17 cellular contexts compared by ENCODE assay signal in genomic region chr2:212021947-212022346, GRCh38.
DNase-seq lines count a peak whose midpoint lies in the region; ATAC-seq, FAIRE-seq and TF ChIP-seq lines count a peak whose summit lies in the region.
"Had no signal": no experiment of that assay in that cellular context is flagged by ENCODE, and none has a peak within 500 bp of the region (broad histone marks: within the 10 kb centered on the region; RNA-seq: fewer than 3 reads in every experiment).

No MANE protein-coding gene starts in this region.

- H2BK12ac ChIP-seq in H1 (ENCODE audit: low read depth, low read length) (no peak overlapping the region), mesenchymal stem cell (ENCODE audit: low read length in 2 of 2) (no peak overlapping the region)

- H4K8ac ChIP-seq in H1 (ENCODE audit: extremely low read depth, insufficient read depth, low read length) = no peak overlapping the region
- H4K8ac ChIP-seq in mesenchymal stem cell (ENCODE audit: low read length) = no peak overlapping the region

- H3K4me2 ChIP-seq in H1 (ENCODE audit: insufficient read depth in 1 of 2, low read depth in 2 of 2, low read length in 2 of 2) (no peak overlapping the region), mesenchymal stem cell (ENCODE audit: low read length, poor library complexity, severe bottlenecking) (no peak overlapping the region)
- H3K4me2 ChIP-seq: BLaER1 treated with 17β-estradiol and CSF1 and Interleukin-3, amounts not matched to agents 10 nM and 100 nM had no signal

- TF ChIP-seq RAD21 in H1 (IDR thresholded peaks at IDR 0.05 in 1 of 2, conservative IDR thresholded peaks at IDR 0.05 in 1 of 2; ENCODE audit: low read depth in 2 of 2, low read length in 2 of 2) = no peak

- peak; percentile 84 for DNase-seq in EH (ENCODE audit: low read depth)
- DNase-seq in RPMI7951 (ENCODE audit: low read depth) = peak; percentile 72
- DNase-seq in H1 (ENCODE audit: low read depth in 1 of 2, low spot score in 2 of 2) = no peak
- peak; percentile 82 for DNase-seq in mesenchymal stem cell
- DNase-seq in activated gamma-delta T cell (lab: John Stamatoyannopoulos, UW) = no peak
- no peak for DNase-seq in NCI-H1092 (lab: John Stamatoyannopoulos, UW)
- DNase-seq: activated CD4-positive, alpha-beta memory T cell treated with anti-CD3 and anti-CD28 coated beads, Interleukin-2, amount 10 ng/mL, durations not matched to agents 7 days and 5 days; anterior cingulate cortex; DMS153; glutamatergic neuron; NCI-H1694 treated with DMSO at 0.1 percent for 48 hours; NCI-H524 had no signal

- CTCF ChIA-PET in H1 (lab: Charles Lee; ENCODE audit: partially characterized antibody) = interaction anchor here (0.7 kb wide), 1 partner anchor 218 kb away, joined by 3 read pairs; no protein-coding TSS in a partner anchor

- no peaks in the 10 kb centered on the region for H3K79me1 ChIP-seq in H1 (ENCODE audit: low read depth, low read length)
- no peaks in the 10 kb centered on the region for H3K79me1 ChIP-seq in mesenchymal stem cell (replicated peaks; ENCODE audit: low read length, poor library complexity, severe bottlenecking)

- H3K79me2 ChIP-seq in H1 (ENCODE audit: control insufficient read depth in 1 of 2, insufficient read depth in 2 of 2, low read length in 2 of 2) = no peaks in the 10 kb centered on the region

- H3K36me3 ChIP-seq in H1 (ENCODE audit: control insufficient read depth in 2 of 4, insufficient read depth in 4 of 4, low read length in 3 of 4) (no peaks in the 10 kb centered on the region), mesenchymal stem cell (ENCODE audit: control insufficient read depth in 1 of 2, insufficient read depth in 2 of 2, low read depth in 1 of 2, low read length in 2 of 2) (no peaks in the 10 kb centered on the region)
- H3K36me3 ChIP-seq: BLaER1 treated with 17β-estradiol and CSF1 and Interleukin-3, amounts not matched to agents 10 nM and 100 nM had no signal

- no peak for FAIRE-seq in H1 (lab: Jason Lieb, UNC)
- FAIRE-seq: islet of Langerhans had no signal

- H3K14ac ChIP-seq in H1 (ENCODE audit: insufficient read length) = no peak overlapping the region
- H3K14ac ChIP-seq in mesenchymal stem cell (ENCODE audit: low read length in 2 of 2) = no peak overlapping the region

- no peak overlapping the region for H3K23ac ChIP-seq in H1 (ENCODE audit: insufficient read length)
- no peak overlapping the region for H3K23ac ChIP-seq in mesenchymal stem cell (ENCODE audit: low read length in 2 of 2)

- no peak for TF ChIP-seq CTCF in H1 (IDR thresholded peaks at IDR 0.05; ENCODE audit: control extremely low read depth in 1 of 3, insufficient read depth in 1 of 3, low read depth in 1 of 3, low read length in 3 of 3)

- H3K18ac ChIP-seq in H1 (ENCODE audit: extremely low read depth, low read length) = no peak overlapping the region
- no peak overlapping the region for H3K18ac ChIP-seq in mesenchymal stem cell (ENCODE audit: low read depth in 1 of 2, low read length in 2 of 2)

- no peak for TF ChIP-seq EP300 in H1 (IDR thresholded peaks at IDR 0.05; ENCODE audit: borderline replicate concordance in 1 of 2, low read depth in 2 of 2, low read length in 2 of 2)

- H2BK20ac ChIP-seq in H1 (ENCODE audit: low read length) = no peak overlapping the region

- no peaks in the 10 kb centered on the region for H3K23me2 ChIP-seq in H1 (ENCODE audit: low read depth, low read length)

- H3K9ac ChIP-seq in H1 (replicated peaks in 1 of 4; ENCODE audit: extremely low read depth in 1 of 4, low read depth in 3 of 4, low read length in 3 of 4) (no peak overlapping the region), mesenchymal stem cell (ENCODE audit: low read length) (no peak overlapping the region)
- H3K9ac ChIP-seq: BLaER1 treated with 17β-estradiol and CSF1 and Interleukin-3, amounts not matched to agents 10 nM and 100 nM had no signal

- H2BK15ac ChIP-seq in H1 (ENCODE audit: low read length) (no peak overlapping the region), mesenchymal stem cell (ENCODE audit: low read depth, poor library complexity, severe bottlenecking) (no peak overlapping the region)

- no peak overlapping the region for H3K56ac ChIP-seq in H1 (replicated peaks; ENCODE audit: insufficient read length, low read depth, low read length)

- H2AK5ac ChIP-seq in H1 (ENCODE audit: low read depth, low read length) (no peak overlapping the region), mesenchymal stem cell (ENCODE audit: low read length, severe bottlenecking) (no peak overlapping the region)

- H3K9me3 ChIP-seq in H1 (ENCODE audit: insufficient read depth in 2 of 2, low read depth in 1 of 2, low read length in 1 of 2) = no peaks in the 10 kb centered on the region
- no peaks in the 10 kb centered on the region for H3K9me3 ChIP-seq in mesenchymal stem cell (ENCODE audit: control insufficient read depth, low read length)
- H3K9me3 ChIP-seq: BLaER1 treated with 17β-estradiol and CSF1 and Interleukin-3, amounts not matched to agents 10 nM and 100 nM had no signal

- WGBS in H1 (ENCODE audit: extremely low coverage in 1 of 2, insufficient coverage in 1 of 2, insufficient read length in 1 of 2, insufficient replicate concordance in 2 of 2, low coverage in 1 of 2, low lambda C conversion rate in 2 of 2, missing lambda C conversion rate in 1 of 2), 2 experiments = 85% methylated on average over 2 of the region's 2 CpGs; no CpG with 5 or more reads in 1 of the 2 experiments
- WGBS in mesenchymal stem cell = 38% methylated on average over 2 of the region's 2 CpGs

- H3K27me3 ChIP-seq in H1 (replicated peaks in 1 of 4; ENCODE audit: control insufficient read depth in 3 of 4, extremely low read depth in 1 of 4, insufficient read depth in 3 of 4, low read length in 3 of 4) (no peaks in the 10 kb centered on the region), mesenchymal stem cell (ENCODE audit: control insufficient read depth in 1 of 2, insufficient read depth in 1 of 2, low read length in 2 of 2) (no peaks in the 10 kb centered on the region)
- H3K27me3 ChIP-seq: BLaER1 treated with 17β-estradiol and CSF1 and Interleukin-3, amounts not matched to agents 10 nM and 100 nM had no signal

- TF ChIP-seq POLR2A in H1 (IDR thresholded peaks at IDR 0.05; ENCODE audit: control extremely low read depth in 1 of 2, low read depth in 2 of 2, low read length in 2 of 2) = no peak

- no peaks in the 10 kb centered on the region for H4K20me1 ChIP-seq in H1 (replicated peaks in 1 of 2; ENCODE audit: control insufficient read depth in 1 of 2, insufficient read depth in 2 of 2, low read length in 2 of 2)
- H4K20me1 ChIP-seq: BLaER1 treated with 17β-estradiol and CSF1 and Interleukin-3, amounts not matched to agents 10 nM and 100 nM had no signal

- H4K5ac ChIP-seq in H1 (ENCODE audit: insufficient read length, low read depth, low read length) = no peak overlapping the region

- H3K4me3 ChIP-seq in H1 (ENCODE audit: extremely low read depth in 1 of 4, insufficient read depth in 2 of 4, low read depth in 3 of 4, low read length in 4 of 4) (no peak overlapping the region), mesenchymal stem cell (ENCODE audit: insufficient read depth in 1 of 2, low read depth in 1 of 2, low read length in 2 of 2) (no peak overlapping the region)
- H3K4me3 ChIP-seq: BLaER1 treated with 17β-estradiol and CSF1 and Interleukin-3, amounts not matched to agents 10 nM and 100 nM had no signal

- no peak overlapping the region for H2BK5ac ChIP-seq in H1 (ENCODE audit: low read depth, low read length)
- no peak overlapping the region for H2BK5ac ChIP-seq in mesenchymal stem cell (ENCODE audit: low read depth, low read length, poor library complexity, severe bottlenecking)

- H3K4me1 ChIP-seq in H1 (replicated peaks in 1 of 4; ENCODE audit: control insufficient read depth in 3 of 4, insufficient read depth in 4 of 4, low read length in 3 of 4) (no peaks in the 10 kb centered on the region), mesenchymal stem cell (ENCODE audit: control insufficient read depth, insufficient read depth, low read depth, low read length) (no peaks in the 10 kb centered on the region)
- H3K4me1 ChIP-seq: BLaER1 treated with 17β-estradiol and CSF1 and Interleukin-3, amounts not matched to agents 10 nM and 100 nM had no signal

- no peak for ATAC-seq in GM19463 (IDR thresholded peaks at IDR 0.05; ENCODE audit: unreplicated experiment)
- no peak for ATAC-seq in GM19324 (IDR thresholded peaks at IDR 0.05; ENCODE audit: low FRiP score, unreplicated experiment)
- ATAC-seq: stimulated activated effector memory CD8-positive, alpha-beta T cell treated with anti-CD3 and anti-CD28 coated beads, Interleukin-12 subunit alpha, Interleukin-12 subunit beta, amount 100 ng/mL, for 72 hours had no signal

- no peak overlapping the region for H3K4ac ChIP-seq in H1 (replicated peaks; ENCODE audit: insufficient read length, low read depth, low read length)
- H3K4ac ChIP-seq in mesenchymal stem cell (ENCODE audit: low read depth in 1 of 2, low read length in 2 of 2) = no peak overlapping the region

- H2BK120ac ChIP-seq in H1 (replicated peaks; ENCODE audit: low read depth, low read length) = no peak overlapping the region
- H2BK120ac ChIP-seq in mesenchymal stem cell (ENCODE audit: low read depth, low read length) = no peak overlapping the region

- H2AFZ ChIP-seq in H1 (ENCODE audit: low read length) = no peak overlapping the region
- no peak overlapping the region for H2AFZ ChIP-seq in mesenchymal stem cell (ENCODE audit: low read depth, low read length)

- H3K27ac ChIP-seq in H1 (ENCODE audit: low read depth, low read length) (no peak overlapping the region), mesenchymal stem cell (ENCODE audit: low read length, poor library complexity, severe bottlenecking) (no peak overlapping the region)
- H3K27ac ChIP-seq: BLaER1 treated with 17β-estradiol and CSF1 and Interleukin-3, amounts not matched to agents 10 nM and 100 nM had no signal

- H4K91ac ChIP-seq in H1 (replicated peaks; ENCODE audit: insufficient read length, low read length) = no peak overlapping the region
- no peak overlapping the region for H4K91ac ChIP-seq in mesenchymal stem cell (ENCODE audit: low read length)

- POLR2A ChIA-PET in H1 (lab: Charles Lee; ENCODE audit: partially characterized antibody) = no interaction called here

TF ChIP-seq in H1, 55 proteins besides CTCF, POLR2A, EP300 and RAD21 (continues in another document):
- peak; percentile 73 for TF ChIP-seq BACH1 (IDR thresholded peaks at IDR 0.05; ENCODE audit: low read length)
- TF ChIP-seq RXRA (IDR thresholded peaks at IDR 0.05; ENCODE audit: insufficient read depth, low read depth, low read length) = no peak
- TF ChIP-seq YY1 (IDR thresholded peaks at IDR 0.05; ENCODE audit: low read depth, low read length) = no peak
- no peak for TF ChIP-seq KDM5A (IDR thresholded peaks at IDR 0.05; ENCODE audit: low read length)
- TF ChIP-seq USF2 (IDR thresholded peaks at IDR 0.05; ENCODE audit: low read length) = no peak
- TF ChIP-seq CHD1 (IDR thresholded peaks at IDR 0.05; ENCODE audit: low read depth, low read length) = no peak

Comparison
In these comparisons a context has a peak if more than half of its experiments do, and no peak if none do; other contexts are left out.
1. DNase-seq: peak in EH (single experiment), RPMI7951 (single experiment) and mesenchymal stem cell (single experiment); none in H1 (0 of 2), activated gamma-delta T cell (single experiment) and NCI-H1092 (single experiment).